Comparison of ENCODE assay signal across 8 cellular contexts in the genomic region with DNA sequence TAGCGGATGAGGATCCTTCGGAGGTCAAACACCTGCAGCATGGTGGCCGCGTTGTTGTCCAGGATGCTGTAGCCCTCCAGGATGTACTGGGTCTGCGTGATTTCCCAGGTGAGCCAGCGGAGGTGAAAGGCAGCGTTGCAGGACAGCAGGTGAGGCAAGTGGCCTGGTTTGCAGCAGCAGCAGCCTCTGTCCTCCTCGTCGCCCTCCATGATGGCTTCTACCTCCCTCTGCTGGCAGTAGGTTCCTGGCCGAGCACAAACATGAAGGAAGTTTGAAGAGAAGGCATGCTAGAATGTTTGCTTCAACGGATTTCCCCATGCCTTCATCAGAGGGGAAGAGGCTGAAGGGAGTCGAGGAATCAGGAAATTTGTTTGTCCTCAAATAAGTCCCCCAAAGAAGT.
A peak's percentile ranks its signal among the peaks of the same experiment; 100 is the strongest.
DNase-seq lines count a peak whose midpoint lies in the region; ATAC-seq, FAIRE-seq and TF ChIP-seq lines count a peak whose summit lies in the region.

No MANE protein-coding gene starts in this region.

- TF ChIP-seq CTCF in psoas muscle (IDR thresholded peaks at IDR 0.05): peak; percentile 62

- H3K4me3 ChIP-seq in HAP-1 (no peak overlapping the region), psoas muscle (no peak overlapping the region)

- H3K4me1 ChIP-seq in HAP-1 (no peaks in the 10 kb centered on the region), psoas muscle (no peaks in the 10 kb centered on the region)

- in situ Hi-C loops in HAP-1 (cut with MboI; ENCODE audit: low sequenced_read_pairs): no loop called here

- whole genome bisulfite sequencing in psoas muscle, 3 donors: 60 to 62% (median 62%) methylated on average over 12 of the region's 12 CpGs

- DNase-seq in AML-193 (lab: John Stamatoyannopoulos, UW) (peak; percentile 3 to 42), HAP-1 (ENCODE audit: low spot score in 2 of 2) (peak; percentile 23 to 47), RCC 7860 (ENCODE audit: low spot score) (peak; percentile 15), fibroblast of gingiva (ENCODE audit: low read depth) (peak; percentile 36), psoas muscle (peak; percentile 16 to 59), NCI-H187 (lab: John Stamatoyannopoulos, UW) (no peak), SW480 (ENCODE audit: low spot score) (no peak), mesenteric fat pad (ENCODE audit: low spot score) (no peak)

- H3K27ac ChIP-seq in psoas muscle: no peak overlapping the region

- intact Hi-C loops in psoas muscle (cut with DNase I): loop anchor here in 1 of 2 donors (2.0 kb wide), 1 partner anchor 390 kb away; no protein-coding TSS in a partner anchor

- peak; percentile 65 to 81 (median 72) for ATAC-seq in psoas muscle

- H3K9me3 ChIP-seq in HAP-1 (no peaks in the 10 kb centered on the region), psoas muscle (no peaks in the 10 kb centered on the region)

- H3K27me3 ChIP-seq in HAP-1 (ENCODE audit: low read depth) (no peaks in the 10 kb centered on the region), psoas muscle (ENCODE audit: insufficient read depth in 3 of 3, low read length in 2 of 3) (no peaks in the 10 kb centered on the region)

- no peak for FAIRE-seq in RCC 7860 (lab: Jason Lieb, UNC)

- H3K36me3 ChIP-seq in HAP-1 (replicated peaks) (no peaks in the 10 kb centered on the region), psoas muscle (ENCODE audit: insufficient read depth in 1 of 2, low read depth in 1 of 2) (no peaks in the 10 kb centered on the region)

Comparison
In these comparisons a context has a peak if more than half of its experiments do, and no peak if none do; other contexts are left out.
1. DNase-seq: peak in AML-193 (2 of 2), HAP-1 (2 of 2), RCC 7860 (single experiment), fibroblast of gingiva (single experiment) and psoas muscle (2 of 2); none in NCI-H187 (0 of 2), SW480 (single experiment) and mesenteric fat pad (single experiment).